Comparison of ENCODE assay signal across 14 cellular contexts in the genomic region with DNA sequence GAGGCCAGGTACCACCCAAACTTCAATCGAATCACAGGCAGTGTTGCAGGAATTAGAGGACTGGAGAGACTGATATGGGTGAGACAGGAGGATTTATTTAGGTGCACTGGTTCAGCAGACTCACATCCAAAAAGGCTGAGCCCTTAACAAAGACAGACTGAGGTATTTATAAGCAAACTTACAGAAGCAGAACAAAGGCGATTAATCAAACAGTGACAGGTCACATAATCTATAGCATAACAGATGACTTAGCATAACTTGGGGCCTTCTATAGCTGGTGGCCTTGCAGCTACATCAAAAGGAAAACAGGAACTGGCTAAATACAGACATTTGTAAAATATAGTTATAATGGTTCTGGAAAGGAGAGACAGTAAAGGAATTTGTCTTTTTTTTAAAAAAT. TPM values are rescaled to one million over a fixed set of nuclear protein-coding genes. Genes with fewer than 3 reads are reported as not detected.
A peak's percentile ranks its signal among the peaks of the same experiment; 100 is the strongest.
DNase-seq lines count a peak whose midpoint lies in the region; ATAC-seq and TF ChIP-seq lines count a peak whose summit lies in the region.
"Had no signal": no experiment of that assay in that cellular context is flagged by ENCODE, and none has a peak within 500 bp of the region (broad histone marks: within the 10 kb centered on the region; RNA-seq: fewer than 3 reads in every experiment).

No MANE protein-coding gene starts in this region.

- H3K4me1 ChIP-seq in breast epithelium (peaks cover 0 to 4% of the 10 kb centered on the region in 2 donors), OCI-LY3 (ENCODE audit: low read length) (peaks cover 65% of the 10 kb centered on the region), transverse colon (peaks cover 0 to 28% (median 13%) of the 10 kb centered on the region in 4 donors)

- H3K79me2 ChIP-seq in OCI-LY3 (ENCODE audit: low read length), result peaks cover 4% of the 10 kb centered on the region; the same call in 1 of the 2 replicates

- DNase-seq in MCF 10A (ENCODE audit: unreplicated experiment), result no peak
- DNase-seq in breast epithelium (ENCODE audit: low spot score in 2 of 2), result no peak
- no peak for DNase-seq in activated T-helper 2 cell treated with anti-CD3 and anti-CD28 coated beads, Interferon-gamma antibody, Interleukin-2, Interleukin-4, amounts not matched to agents 10 μg/mL and 5 μg/mL and 100 μg/mL, durations not matched to agents 14 hours and 24 hours and 36 hours (ENCODE audit: low spot score)
- DNase-seq in transverse colon, result no peak
- no peak for DNase-seq in epidermal melanocyte (ENCODE audit: insufficient read length, low spot score)
- no peak for DNase-seq in SIG-M5 (lab: John Stamatoyannopoulos, UW)
- DNase-seq: cortex of kidney, DND-41, retina had no signal

- WGBS in transverse colon (ENCODE audit: low coverage in 1 of 2), 2 donors, result 93% methylated on average over 2 of the region's 2 CpGs

- H3K27ac Mint-ChIP-seq in MCF 10A (ENCODE audit: low read depth, unreplicated experiment), result peak overlapping the region; percentile 39
- peak overlapping the region; percentile 26 for H3K27ac Mint-ChIP-seq in activated T-helper 2 cell treated with anti-CD3 and anti-CD28 coated beads, Interferon-gamma antibody, Interleukin-2, Interleukin-4, amounts not matched to agents 10 μg/mL and 5 μg/mL and 100 μg/mL, durations not matched to agents 14 hours and 24 hours and 36 hours
- H3K27ac Mint-ChIP-seq: nephron had no signal

- no peaks in the 10 kb centered on the region for H4K20me1 ChIP-seq in OCI-LY3 (ENCODE audit: insufficient read depth, low read length)

- TF ChIP-seq POLR2A in breast epithelium (IDR thresholded peaks at IDR 0.05) (no peak), transverse colon (IDR thresholded peaks at IDR 0.05) (no peak)

- TF ChIP-seq CTCF in MCF 10A (IDR thresholded peaks at IDR 0.05; ENCODE audit: unreplicated experiment), result no peak
- no peak for TF ChIP-seq CTCF in breast epithelium (IDR thresholded peaks at IDR 0.05)
- no peak for TF ChIP-seq CTCF in OCI-LY3 (IDR thresholded peaks at IDR 0.05; ENCODE audit: low read depth, low read length)
- no peak for TF ChIP-seq CTCF in transverse colon (IDR thresholded peaks at IDR 0.05)

- H2AFZ ChIP-seq in OCI-LY3 (ENCODE audit: low read depth, low read length), result no peak overlapping the region

- in situ Hi-C loops in transverse colon (cut with MboI; ENCODE audit: low pct_ligation_motif_present in 1 of 4, low pct_unique_long_range_greater_than_20kb in 1 of 4, low sequenced_read_pairs in 3 of 4), result no loop called here

- H3K9me3 ChIP-seq in breast epithelium, result no peaks in the 10 kb centered on the region
- no peaks in the 10 kb centered on the region for H3K9me3 ChIP-seq in OCI-LY3 (ENCODE audit: insufficient read depth, low read length)
- H3K9me3 ChIP-seq in transverse colon, result no peaks in the 10 kb centered on the region
- H3K9me3 ChIP-seq: upper lobe of right lung had no signal

- H3K4me1 Mint-ChIP-seq in MCF 10A (ENCODE audit: insufficient read depth, unreplicated experiment), result peaks cover 15% of the 10 kb centered on the region
- H3K4me1 Mint-ChIP-seq in activated T-helper 2 cell treated with anti-CD3 and anti-CD28 coated beads, Interferon-gamma antibody, Interleukin-2, Interleukin-4, amounts not matched to agents 10 μg/mL and 5 μg/mL and 100 μg/mL, durations not matched to agents 14 hours and 24 hours and 36 hours (ENCODE audit: low read depth), result peaks cover 56% of the 10 kb centered on the region

- H3K36me3 Mint-ChIP-seq in MCF 10A (ENCODE audit: insufficient read depth, unreplicated experiment), result no peaks in the 10 kb centered on the region
- H3K36me3 Mint-ChIP-seq in activated T-helper 2 cell treated with anti-CD3 and anti-CD28 coated beads, Interferon-gamma antibody, Interleukin-2, Interleukin-4, amounts not matched to agents 10 μg/mL and 5 μg/mL and 100 μg/mL, durations not matched to agents 14 hours and 24 hours and 36 hours (ENCODE audit: low read depth), result peaks cover 44% of the 10 kb centered on the region

- CTCF ChIA-PET in MCF 10A (lab: Yijun Ruan, JAX), result interaction anchor here (0.6 to 1.1 kb wide), 3 partner anchors 44 to 269 kb away, joined by 3 to 11 read pairs (median 6); no protein-coding TSS in a partner anchor

- no peak overlapping the region for H3K4me3 Mint-ChIP-seq in MCF 10A (ENCODE audit: unreplicated experiment)
- no peak overlapping the region for H3K4me3 Mint-ChIP-seq in activated T-helper 2 cell treated with anti-CD3 and anti-CD28 coated beads, Interferon-gamma antibody, Interleukin-2, Interleukin-4, amounts not matched to agents 10 μg/mL and 5 μg/mL and 100 μg/mL, durations not matched to agents 14 hours and 24 hours and 36 hours (ENCODE audit: low read depth)
- H3K4me3 Mint-ChIP-seq: nephron had no signal

- H3K4me2 ChIP-seq in OCI-LY3 (ENCODE audit: low read length), result peak overlapping the region; percentile 68

- no peak for ATAC-seq in HG03045 (IDR thresholded peaks at IDR 0.05; ENCODE audit: unreplicated experiment)

- no peaks in the 10 kb centered on the region for H3K9me3 Mint-ChIP-seq in MCF 10A (ENCODE audit: unreplicated experiment)
- peaks cover 7% of the 10 kb centered on the region for H3K9me3 Mint-ChIP-seq in activated T-helper 2 cell treated with anti-CD3 and anti-CD28 coated beads, Interferon-gamma antibody, Interleukin-2, Interleukin-4, amounts not matched to agents 10 μg/mL and 5 μg/mL and 100 μg/mL, durations not matched to agents 14 hours and 24 hours and 36 hours

- intact Hi-C loops in MCF 10A (cut with micrococcal nuclease), result loop anchor here (5.0 kb wide), 1 partner anchor 112 kb away; a partner anchor contains a TSS
- intact Hi-C loops in breast epithelium (cut with DNase I; ENCODE audit: low total_unique reads), result loop anchor here (10.0 kb wide), 1 partner anchor 119 kb away; no protein-coding TSS in a partner anchor
- intact Hi-C loops in activated T-helper 2 cell treated with anti-CD3 and anti-CD28 coated beads, Interferon-gamma antibody, Interleukin-2, Interleukin-4, amounts not matched to agents 10 μg/mL and 5 μg/mL and 100 μg/mL, durations not matched to agents 14 hours and 24 hours and 36 hours (cut with micrococcal nuclease), result no loop called here
- intact Hi-C loops in transverse colon (cut with DNase I; ENCODE audit: low total_unique reads), result loop anchor here (5.0 kb wide), 1 partner anchor 117 kb away; no protein-coding TSS in a partner anchor

- no peak overlapping the region for H3K27ac ChIP-seq in breast epithelium
- peak overlapping the region; percentile 84 for H3K27ac ChIP-seq in OCI-LY3 (ENCODE audit: low read length)
- H3K27ac ChIP-seq in transverse colon, result peak overlapping the region in 3 of 4 donors; percentile 10 to 60 (median 24)
- H3K27ac ChIP-seq: upper lobe of right lung had no signal

- H3K27me3 ChIP-seq in breast epithelium (no peaks in the 10 kb centered on the region), OCI-LY3 (ENCODE audit: low read depth, low read length) (no peaks in the 10 kb centered on the region), transverse colon (no peaks in the 10 kb centered on the region)
- H3K27me3 ChIP-seq: upper lobe of right lung had no signal

- H3K27me3 Mint-ChIP-seq in MCF 10A (ENCODE audit: insufficient read depth, unreplicated experiment), result peaks cover 32% of the 10 kb centered on the region
- no peaks in the 10 kb centered on the region for H3K27me3 Mint-ChIP-seq in activated T-helper 2 cell treated with anti-CD3 and anti-CD28 coated beads, Interferon-gamma antibody, Interleukin-2, Interleukin-4, amounts not matched to agents 10 μg/mL and 5 μg/mL and 100 μg/mL, durations not matched to agents 14 hours and 24 hours and 36 hours (ENCODE audit: low read depth)

- peak overlapping the region; percentile 36 for H3K9ac ChIP-seq in OCI-LY3 (ENCODE audit: low read length)

- H3K4me3 ChIP-seq in breast epithelium (no peak overlapping the region), OCI-LY3 (ENCODE audit: low read length) (no peak overlapping the region), transverse colon (no peak overlapping the region)
- H3K4me3 ChIP-seq: upper lobe of right lung had no signal

- POLR2A ChIA-PET in MCF 10A (lab: Yijun Ruan, JAX), result interaction anchor here (0.7 to 1.8 kb wide), 7 partner anchors 23 to 1072 kb away, joined by 3 to 6 read pairs (median 5); a partner anchor contains a TSS

- no peak for TF ChIP-seq EP300 in transverse colon (IDR thresholded peaks at IDR 0.05; ENCODE audit: low read depth)

- H3K36me3 ChIP-seq in breast epithelium (no peaks in the 10 kb centered on the region), OCI-LY3 (replicated peaks; ENCODE audit: low read depth, low read length) (no peaks in the 10 kb centered on the region), transverse colon (no peaks in the 10 kb centered on the region)
- H3K36me3 ChIP-seq: upper lobe of right lung had no signal

- BruUV-seq in MCF 10A (replicated peaks; lab: Mats Ljungman, UMichigan), result no TSS peak

RNA-seq across cellular contexts. Expression of a gene that starts 2.1 kb away (rescaled TPM):
- 1.0 and 1.1 TPM in 2 replicates for total RNA-seq in MCF 10A (2022)
- 1 to 10 TPM in 1 of 3 donors, under 1 TPM in 1, not detected in 1; 0.33 to 2.2 TPM for total RNA-seq in breast epithelium
- 17.0 and 17.2 TPM in 2 replicates for total RNA-seq in activated T-helper 2 cell treated with anti-CD3 and anti-CD28 coated beads, Interferon-gamma antibody, Interleukin-2, Interleukin-4, amounts not matched to agents 10 μg/mL and 5 μg/mL and 100 μg/mL, durations not matched to agents 14 hours and 24 hours and 36 hours
- 10 to 100 TPM in 2 of 4 donors, 1 to 10 TPM in 1, not detected in 1; 7.8 to 15.3 (median 10.9) TPM for total RNA-seq in transverse colon

RNA-seq across cellular contexts. Expression of a gene that starts 26.8 kb away (rescaled TPM):
- total RNA-seq in MCF 10A (2022) (not detected in 2 replicates), breast epithelium (under 1 TPM in 1 of 3 donors, not detected in 2; 0.44 TPM), transverse colon (1 to 10 TPM in 2 of 4 donors, not detected in 2; 2.7 to 3.0 TPM)
- total RNA-seq in activated T-helper 2 cell treated with anti-CD3 and anti-CD28 coated beads, Interferon-gamma antibody, Interleukin-2, Interleukin-4, amounts not matched to agents 10 μg/mL and 5 μg/mL and 100 μg/mL, durations not matched to agents 14 hours and 24 hours and 36 hours, result not detected in 2 replicates
- total RNA-seq: fibroblast of lung had no signal

RNA-seq across cellular contexts. Expression of a gene that starts 29.8 kb away (rescaled TPM):
- 24.8 and 30.1 TPM in 2 replicates for total RNA-seq in MCF 10A (2022)
- 1 to 10 TPM; 6.9 to 9.5 (median 7.0) TPM for total RNA-seq in breast epithelium
- total RNA-seq in activated T-helper 2 cell treated with anti-CD3 and anti-CD28 coated beads, Interferon-gamma antibody, Interleukin-2, Interleukin-4, amounts not matched to agents 10 μg/mL and 5 μg/mL and 100 μg/mL, durations not matched to agents 14 hours and 24 hours and 36 hours, result 91.7 and 93.1 TPM in 2 replicates
- 1 to 10 TPM; 1.2 to 9.1 (median 7.5) TPM for total RNA-seq in transverse colon

RNA-seq across cellular contexts. Expression of a gene that starts 36.7 kb away (rescaled TPM):
- total RNA-seq in MCF 10A (2022), result 0.14 and 0.83 TPM in 2 replicates
- total RNA-seq in breast epithelium, result 1 to 10 TPM; 1.3 to 4.0 (median 3.9) TPM
- 29.7 and 31.2 TPM in 2 replicates for total RNA-seq in activated T-helper 2 cell treated with anti-CD3 and anti-CD28 coated beads, Interferon-gamma antibody, Interleukin-2, Interleukin-4, amounts not matched to agents 10 μg/mL and 5 μg/mL and 100 μg/mL, durations not matched to agents 14 hours and 24 hours and 36 hours
- total RNA-seq in transverse colon, result 1 to 10 TPM; 2.0 to 6.4 (median 4.2) TPM

RNA-seq across cellular contexts. Expression of a gene that starts 56.4 kb away (rescaled TPM):
- total RNA-seq in MCF 10A (2022), result 1.3 and 1.4 TPM in 2 replicates
- total RNA-seq in breast epithelium, result 1 to 10 TPM; 1.9 to 7.9 (median 5.9) TPM
- total RNA-seq in activated T-helper 2 cell treated with anti-CD3 and anti-CD28 coated beads, Interferon-gamma antibody, Interleukin-2, Interleukin-4, amounts not matched to agents 10 μg/mL and 5 μg/mL and 100 μg/mL, durations not matched to agents 14 hours and 24 hours and 36 hours, result 23.8 and 24.1 TPM in 2 replicates
- 1 to 10 TPM in 3 of 4 donors, not detected in 1; 2.6 to 6.8 (median 4.8) TPM for total RNA-seq in transverse colon

Comparison
In these comparisons a context has a peak if more than half of its experiments do, and no peak if none do; other contexts are left out.
1. H3K27ac ChIP-seq: peak in OCI-LY3 (single experiment) and transverse colon (3 of 4); none in breast epithelium (0 of 2).